ENCODE assay signal across 1 cellular context in genomic region chr21:44710294-44710665, GRCh38.
TF ChIP-seq lines count a peak whose summit lies in the region.

No MANE protein-coding gene starts in this region.

TF ChIP-seq in H1, 55 proteins besides CTCF, POLR2A, EP300 and RAD21:
- TF ChIP-seq SUZ12 (IDR thresholded peaks at IDR 0.05; ENCODE audit: low read length) (no peak), HDAC2 (IDR thresholded peaks at IDR 0.05; ENCODE audit: borderline replicate concordance in 1 of 2, low read depth in 2 of 2, low read length in 2 of 2) (0 out of 4 replicates have a peak, but pooled peaks of 1 of the 2 experiments have one; percentile 1), USF2 (IDR thresholded peaks at IDR 0.05; ENCODE audit: low read length) (no peak), TAF1 (IDR thresholded peaks at IDR 0.05; ENCODE audit: low read depth, low read length) (0 out of 2 replicates have a peak, but pooled peaks have one; percentile 10)
TF ChIP-seq in H1: peak in this region for 2.
